Comparison of ENCODE assay signal across 2 cellular contexts in the genomic region with DNA sequence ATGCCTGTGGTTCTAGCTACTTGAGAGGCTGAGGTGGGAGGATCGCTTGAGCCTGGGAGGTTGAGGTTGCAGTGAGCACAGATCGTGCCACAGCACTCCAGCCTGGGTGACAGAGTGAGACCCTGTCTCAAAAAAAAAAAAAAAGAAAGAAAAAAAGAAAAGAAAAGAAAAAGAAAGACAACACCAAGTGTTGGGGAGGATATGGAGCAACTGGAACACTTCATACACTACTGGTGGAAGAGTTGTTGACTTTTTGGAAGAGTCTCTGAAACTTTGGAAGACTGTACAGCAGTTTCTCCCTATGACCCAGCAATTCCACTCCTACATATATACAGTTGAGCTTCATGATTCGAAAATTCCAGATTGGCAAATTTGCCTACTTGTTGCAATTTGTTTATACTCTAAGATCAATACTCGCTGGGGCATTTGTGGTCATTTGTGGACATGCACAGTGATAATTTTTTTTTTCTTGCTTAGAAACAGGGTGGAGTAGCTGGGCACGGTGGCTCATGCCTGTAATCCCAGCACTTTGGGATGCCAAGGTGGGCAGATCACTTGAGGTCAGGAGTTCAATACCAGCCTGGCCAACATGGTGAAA. TPM values are rescaled to one million over a fixed set of nuclear protein-coding genes. Genes with fewer than 3 reads are reported as not detected.
"Had no signal": no experiment of that assay in that cellular context is flagged by ENCODE, and none has a peak within 500 bp of the region (broad histone marks: within the 10 kb centered on the region; RNA-seq: fewer than 3 reads in every experiment).

No MANE protein-coding gene starts in this region.

RNA-seq across cellular contexts. Expression of gene OLFM2, which starts 13.4 kb away (rescaled TPM):
- total RNA-seq: LHCN-M2, MCF 10A had no signal
